Comparison of ENCODE assay signal across 20 cellular contexts in genomic region chr1:74775735-74776134, GRCh38.
"Had no signal": no experiment of that assay in that cellular context is flagged by ENCODE, and none has a peak within 500 bp of the region (broad histone marks: within the 10 kb centered on the region; RNA-seq: fewer than 3 reads in every experiment).

No MANE protein-coding gene starts in this region.

- H3K79me2 ChIP-seq: parathyroid adenoma had no signal

- H3K4me1 Mint-ChIP-seq: activated CD4-positive, alpha-beta memory T cell treated with anti-CD3 and anti-CD28 coated beads, Interleukin-2, amount 10 ng/mL, durations not matched to agents 7 days and 5 days; activated CD4-positive, alpha-beta T cell treated with anti-CD3 and anti-CD28 coated beads for 36 hours; memory B cell had no signal

- H3K36me3 ChIP-seq: esophagus muscularis mucosa, neutrophil, thoracic aorta, upper lobe of right lung had no signal

- H3K4me3 Mint-ChIP-seq: activated CD4-positive, alpha-beta memory T cell treated with anti-CD3 and anti-CD28 coated beads, Interleukin-2, amount 10 ng/mL, durations not matched to agents 7 days and 5 days; activated CD4-positive, alpha-beta T cell treated with anti-CD3 and anti-CD28 coated beads for 36 hours; activated naive CD4-positive, alpha-beta T cell treated with anti-CD3 and anti-CD28 coated beads, Interleukin-2, amount 50 U/mL, for 24 hours; activated T-cell treated with anti-CD3 and anti-CD28 coated beads, Interleukin-2, amount 50 U/mL, for 24 hours; memory B cell; naive thymus-derived CD4-positive, alpha-beta T cell had no signal

- H3K9me3 Mint-ChIP-seq: activated CD4-positive, alpha-beta memory T cell treated with anti-CD3 and anti-CD28 coated beads, Interleukin-2, amount 10 ng/mL, durations not matched to agents 7 days and 5 days; activated naive CD4-positive, alpha-beta T cell treated with anti-CD3 and anti-CD28 coated beads, Interleukin-2, amount 50 U/mL, for 24 hours; activated T-cell treated with anti-CD3 and anti-CD28 coated beads, Interleukin-2, amount 50 U/mL, for 24 hours; memory B cell; naive thymus-derived CD4-positive, alpha-beta T cell had no signal

- DNase-seq: activated CD4-positive, alpha-beta memory T cell treated with anti-CD3 and anti-CD28 coated beads, Interleukin-2, amount 10 ng/mL, durations not matched to agents 7 days and 5 days; activated CD4-positive, alpha-beta T cell treated with anti-CD3 and anti-CD28 coated beads for 36 hours; activated effector memory CD4-positive, alpha-beta T cell treated with anti-CD3 and anti-CD28 coated beads, Interleukin-2, amount 50 U/mL, for 16 hours; activated T-cell treated with anti-CD3 and anti-CD28 coated beads, Interleukin-2, amount 50 U/mL, for 24 hours; body of pancreas; caudate nucleus; foreskin fibroblast; left ventricle myocardium superior; mucosa of descending colon; naive thymus-derived CD4-positive, alpha-beta T cell; stimulated activated CD4-positive, alpha-beta T cell treated with anti-CD3 and anti-CD28 coated beads, Interleukin-12 subunit alpha, Interleukin-12 subunit beta, amount 100 ng/mL, for 4 hours; stimulated activated CD4-positive, alpha-beta T cell treated with anti-CD3 and anti-CD28 coated beads, Interleukin-2, amount 100 ng/mL, for 24 hours; upper lobe of right lung had no signal

- H3K27me3 ChIP-seq: body of pancreas, esophagus muscularis mucosa, upper lobe of right lung had no signal

- H3K9ac ChIP-seq: parathyroid adenoma had no signal

- H3K27ac Mint-ChIP-seq: activated CD4-positive, alpha-beta memory T cell treated with anti-CD3 and anti-CD28 coated beads, Interleukin-2, amount 10 ng/mL, durations not matched to agents 7 days and 5 days; activated CD4-positive, alpha-beta T cell treated with anti-CD3 and anti-CD28 coated beads for 36 hours; activated naive CD4-positive, alpha-beta T cell treated with anti-CD3 and anti-CD28 coated beads, Interleukin-2, amount 50 U/mL, for 24 hours; activated T-cell treated with anti-CD3 and anti-CD28 coated beads, Interleukin-2, amount 50 U/mL, for 24 hours; memory B cell; naive thymus-derived CD4-positive, alpha-beta T cell had no signal

- H3K4me1 ChIP-seq: body of pancreas, esophagus muscularis mucosa, parathyroid adenoma, upper lobe of right lung had no signal

- H3K36me3 Mint-ChIP-seq: activated naive CD4-positive, alpha-beta T cell treated with anti-CD3 and anti-CD28 coated beads, Interleukin-2, amount 50 U/mL, for 24 hours; memory B cell; naive thymus-derived CD4-positive, alpha-beta T cell had no signal

- H3K4me3 ChIP-seq: body of pancreas, coronary artery, esophagus muscularis mucosa, mucosa of descending colon, thoracic aorta, upper lobe of right lung had no signal

- H3K27ac ChIP-seq: body of pancreas, coronary artery, esophagus muscularis mucosa, neutrophil, parathyroid adenoma, thoracic aorta, upper lobe of right lung had no signal

- ATAC-seq: activated CD4-positive, alpha-beta T cell treated with anti-CD3 and anti-CD28 coated beads for 36 hours; body of pancreas; left ventricle myocardium superior; mucosa of descending colon; naive thymus-derived CD4-positive, alpha-beta T cell; upper lobe of right lung had no signal

- H3K9me3 ChIP-seq: body of pancreas, esophagus muscularis mucosa, mucosa of descending colon, neutrophil, thoracic aorta, upper lobe of right lung had no signal

- H2AFZ ChIP-seq: parathyroid adenoma had no signal
